ENCODE assay signal across 25 cellular contexts in genomic region chr4:114595207-114595606, GRCh38. TPM values are rescaled to one million over a fixed set of nuclear protein-coding genes. Genes with fewer than 3 reads are reported as not detected.
"Had no signal": no experiment of that assay in that cellular context is flagged by ENCODE, and none has a peak within 500 bp of the region (broad histone marks: within the 10 kb centered on the region; RNA-seq: fewer than 3 reads in every experiment).

No MANE protein-coding gene starts in this region.

- ATAC-seq: effector memory CD8-positive, alpha-beta T cell; left lobe of liver; natural killer cell; sciatic nerve; stimulated activated naive CD8-positive, alpha-beta T cell treated with anti-CD3 and anti-CD28 coated beads, Interleukin-15, amount 100 ng/mL, for 72 hours had no signal

- H3K9me3 ChIP-seq: esophagus squamous epithelium, neutrophil, prostate gland, right atrium auricular region, thyroid gland, vagina had no signal

- H3K4me3 ChIP-seq: esophagus squamous epithelium, lung, prostate gland, right atrium auricular region, smooth muscle cell, thyroid gland, vagina had no signal

- H3K27ac ChIP-seq: esophagus squamous epithelium, neutrophil, parathyroid adenoma, prostate gland, right atrium auricular region, thyroid gland, vagina had no signal

- H3K36me3 ChIP-seq: esophagus squamous epithelium, neutrophil, prostate gland, right atrium auricular region, thyroid gland, vagina had no signal

- H3K27me3 ChIP-seq: right atrium auricular region, thyroid gland, vagina had no signal

- H3K4me1 ChIP-seq: parathyroid adenoma, prostate gland had no signal

- DNase-seq: cortex of kidney; effector memory CD8-positive, alpha-beta T cell; erythroblast; esophagus squamous epithelium; kidney; natural killer cell; stimulated activated CD4-positive, alpha-beta T cell treated with anti-CD3 and anti-CD28 coated beads, Interleukin-12 subunit alpha, Interleukin-12 subunit beta, amount 100 ng/mL, for 4 hours; stimulated activated CD4-positive, alpha-beta T cell treated with anti-CD3 and anti-CD28 coated beads, Interleukin-1b, Interleukin-23, amount 100 ng/mL, for 48 hours; stimulated activated CD4-positive, alpha-beta T cell treated with anti-CD3 and anti-CD28 coated beads, Interleukin-4, amount 100 ng/mL, for 1 hour; stimulated activated CD8-positive, alpha-beta memory T cell treated with anti-CD3 and anti-CD28 coated beads, Interleukin-4, amount 100 ng/mL, for 48 hours; stimulated activated naive CD4-positive, alpha-beta T cell; stimulated activated naive CD8-positive, alpha-beta T cell treated with anti-CD3 and anti-CD28 coated beads, Interleukin-15, amount 100 ng/mL, for 72 hours; thyroid gland; trophoblast cell had no signal

RNA-seq across cellular contexts. Expression of gene UGT8, which starts 3.4 kb away (rescaled TPM):
- total RNA-seq: dermis microvascular lymphatic vessel endothelial cell, liver, smooth muscle cell had no signal
- polyA plus RNA-seq: liver, smooth muscle cell had no signal
